6 cellular contexts compared by ENCODE assay signal in genomic region chr13:77233159-77233558, GRCh38.
"Had no signal": no experiment of that assay in that cellular context is flagged by ENCODE, and none has a peak within 500 bp of the region (broad histone marks: within the 10 kb centered on the region; RNA-seq: fewer than 3 reads in every experiment).

No MANE protein-coding gene starts in this region.

- DNase-seq: IMR-90, KBM-7, KG1 had no signal

- H3K27me3 Mint-ChIP-seq: IgD-negative memory B cell had no signal

- H3K4me3 Mint-ChIP-seq: IgD-negative memory B cell had no signal

- FAIRE-seq: HTR-8/SVneo had no signal

- H3K9me3 Mint-ChIP-seq: IgD-negative memory B cell had no signal

- H3K27ac ChIP-seq: HL-60 had no signal
